In genomic region chr1:161725888-161726630, GRCh38 we compare ENCODE assay signal across 9 cellular contexts. TPM values are rescaled to one million over a fixed set of nuclear protein-coding genes. Genes with fewer than 3 reads are reported as not detected.
DNase-seq lines count a peak whose midpoint lies in the region; ATAC-seq and TF ChIP-seq lines count a peak whose summit lies in the region.
"Had no signal": no experiment of that assay in that cellular context is flagged by ENCODE, and none has a peak within 500 bp of the region (broad histone marks: within the 10 kb centered on the region; RNA-seq: fewer than 3 reads in every experiment).

No MANE protein-coding gene starts in this region.

- H3K27me3 ChIP-seq in MG63, result no peaks in the 10 kb centered on the region

- H3K36me3 ChIP-seq in MG63, result no peaks in the 10 kb centered on the region

- H3K4me3 ChIP-seq in MG63 (peak overlapping the region; percentile 90), WI38 (ENCODE audit: low read depth, low read length) (peak overlapping the region; percentile 78)

- no peaks in the 10 kb centered on the region for H3K9me3 ChIP-seq in MG63

- DNase-seq in DMS79 (lab: John Stamatoyannopoulos, UW) (peak; percentile 13), MG63 (peak; percentile 56), left kidney (ENCODE audit: low read depth, low spot score) (peak; percentile 81), NCI-H1048 (lab: John Stamatoyannopoulos, UW) (no peak)
- peak; percentile 11 for DNase-seq in stimulated activated CD8-positive, alpha-beta memory T cell treated with anti-CD3 and anti-CD28 coated beads, Interleukin-12 subunit alpha, Interleukin-12 subunit beta, amount 100 ng/mL, for 4 hours (ENCODE audit: low read depth)

- peak; percentile 22 for ATAC-seq in GM21717 (IDR thresholded peaks at IDR 0.05; ENCODE audit: unreplicated experiment)

- peak overlapping the region; percentile 69 for H3K27ac ChIP-seq in cingulate gyrus (ENCODE audit: low read depth, low read length)

- peak; percentile 50 for TF ChIP-seq CTCF in WI38 (IDR thresholded peaks at IDR 0.05; ENCODE audit: low read depth, low read length)

RNA-seq across cellular contexts. Expression of gene FCRLB, which starts 4.7 kb away (rescaled TPM):
- 0.47 and 3.1 TPM in 2 replicates for total RNA-seq in MG63 (2014; rRNA removed; shearing (Covaris generic); ENCODE audit: low replicate concordance)

RNA-seq across cellular contexts. Expression of gene FCRLA, which starts 19.0 kb away (rescaled TPM):
- 2.2 TPM in 1 of 2 replicates, not detected in the other for total RNA-seq in MG63 (2014; rRNA removed; shearing (Covaris generic); ENCODE audit: low replicate concordance)
- total RNA-seq: glomerular endothelial cell had no signal

RNA-seq across cellular contexts. Expression of gene DUSP12, which starts 23.5 kb away (rescaled TPM):
- 64.9 and 126 TPM in 2 replicates for total RNA-seq in MG63 (2014; rRNA removed; shearing (Covaris generic); ENCODE audit: low replicate concordance)

RNA-seq across cellular contexts. Expression of gene ATF6, which starts 40.1 kb away (rescaled TPM):
- 17.2 and 19.4 TPM in 2 replicates for total RNA-seq in MG63 (2014; rRNA removed; shearing (Covaris generic); ENCODE audit: low replicate concordance)
